8 cellular contexts compared by ENCODE assay signal in the genomic region with DNA sequence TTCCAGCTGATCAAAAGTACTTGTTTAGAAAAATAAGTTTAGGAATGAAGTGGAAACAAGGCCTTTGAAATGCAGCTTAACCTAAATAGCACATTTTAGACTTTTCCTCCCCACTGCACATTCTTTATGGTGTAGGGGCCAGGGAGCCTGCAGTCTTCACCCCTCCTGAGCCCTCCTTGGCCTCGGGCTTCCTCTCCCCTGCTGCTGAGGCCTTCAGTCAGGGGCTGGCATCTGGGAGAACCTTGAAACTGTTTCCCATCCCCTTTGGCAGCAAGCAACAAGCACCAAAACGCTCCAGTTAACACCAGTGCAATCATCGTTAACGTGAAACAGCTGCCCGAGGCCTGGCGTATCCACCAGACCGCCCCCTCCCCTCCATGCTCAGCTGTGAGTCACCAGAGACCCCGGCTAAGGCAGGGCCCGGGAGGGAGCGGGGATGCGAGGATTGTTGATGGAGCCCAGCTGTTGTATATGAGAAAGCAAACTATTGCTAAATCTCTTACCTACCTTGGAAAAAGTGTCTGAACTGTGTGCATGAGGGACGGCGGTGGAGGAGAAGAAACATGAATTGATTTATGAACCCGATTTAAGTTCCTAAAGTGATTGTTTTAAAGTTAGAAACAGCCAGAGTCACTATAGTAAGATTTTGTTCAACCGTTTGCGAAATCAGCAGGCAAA. TPM values are rescaled to one million over a fixed set of nuclear protein-coding genes. Genes with fewer than 3 reads are reported as not detected.
DNase-seq lines count a peak whose midpoint lies in the region; TF ChIP-seq lines count a peak whose summit lies in the region.

No MANE protein-coding gene starts in this region.

- WGBS in smooth muscle cell (ENCODE audit: low lambda C conversion rate) = 5% methylated on average over 16 of the region's 16 CpGs

- peak overlapping the region; percentile 68 for H3K9ac ChIP-seq in smooth muscle cell (ENCODE audit: low read depth)

- H3F3A ChIP-seq in smooth muscle cell (ENCODE audit: low read depth) = peaks cover 27% of the 10 kb centered on the region

- peak overlapping the region; percentile 97 for H3K4me2 ChIP-seq in smooth muscle cell

- H3K36me3 ChIP-seq in brain microvascular endothelial cell (replicated peaks) = peaks cover 18% of the 10 kb centered on the region
- H3K36me3 ChIP-seq in smooth muscle cell (ENCODE audit: low read depth) = no peaks in the 10 kb centered on the region

- H3K4me1 ChIP-seq in smooth muscle cell (ENCODE audit: low read depth) = peaks cover 64% of the 10 kb centered on the region

- peak overlapping the region; percentile 72 for H3K27ac ChIP-seq in brain microvascular endothelial cell
- H3K27ac ChIP-seq in smooth muscle cell (ENCODE audit: low read depth) = peak overlapping the region; percentile 90

- peak; percentile 37 for DNase-seq in activated naive CD4-positive, alpha-beta T cell treated with Interleukin-2 at 50 U/mL for 16 hours
- no peak for DNase-seq in activated naive CD4-positive, alpha-beta T cell (lab: John Stamatoyannopoulos, UW)
- DNase-seq in SIG-M5 treated with dmso at 0.1 percent for 504 hours (lab: John Stamatoyannopoulos, UW; ENCODE audit: unreplicated experiment) (peak; percentile 92), brain microvascular endothelial cell (peak; percentile 55), iPS-NIHi7 (ENCODE audit: extremely low spot score) (peak; percentile 65), smooth muscle cell (lab: John Stamatoyannopoulos, UW; ENCODE audit: unreplicated experiment) (peak; percentile 23), GOT3 (lab: John Stamatoyannopoulos, UW) (no peak), GM19238 (ENCODE audit: insufficient read length, low spot score) (no peak)

- H3K9me3 ChIP-seq in smooth muscle cell (replicated peaks; ENCODE audit: low read depth) = no peaks in the 10 kb centered on the region

- in situ Hi-C loops in brain microvascular endothelial cell (cut with HindIII; ENCODE audit: low pct_ligation_motif_present, low sequenced_read_pairs) = no loop called here

- TF ChIP-seq CTCF in brain microvascular endothelial cell (IDR thresholded peaks at IDR 0.05; ENCODE audit: low read depth, low read length, missing control alignments) (no peak), smooth muscle cell (IDR thresholded peaks at IDR 0.05; ENCODE audit: borderline replicate concordance, insufficient read depth, poor library complexity, severe bottlenecking) (no peak)

- H3K27me3 ChIP-seq in brain microvascular endothelial cell (replicated peaks) = no peaks in the 10 kb centered on the region
- H3K27me3 ChIP-seq in smooth muscle cell (ENCODE audit: low read depth) = no peaks in the 10 kb centered on the region

- H2AFZ ChIP-seq in smooth muscle cell (ENCODE audit: low read depth) = no peak overlapping the region

- H4K20me1 ChIP-seq in smooth muscle cell (ENCODE audit: low read depth) = peaks cover 25% of the 10 kb centered on the region

- H3K79me2 ChIP-seq in smooth muscle cell (ENCODE audit: low read depth) = peaks cover 35% of the 10 kb centered on the region

- peak overlapping the region; percentile 82 for H3K4me3 ChIP-seq in brain microvascular endothelial cell (ENCODE audit: low read depth, low read length)
- peak overlapping the region; percentile 89 for H3K4me3 ChIP-seq in smooth muscle cell

RNA-seq across cellular contexts. Expression of a gene that starts 5.3 kb away (rescaled TPM):
- 7.1 and 8.2 TPM in 2 replicates for total RNA-seq in smooth muscle cell
- 25.8 and 29.4 TPM in 2 replicates for polyA plus RNA-seq in smooth muscle cell

Comparison
In these comparisons a context has a peak if more than half of its experiments do, and no peak if none do; other contexts are left out.
1. DNase-seq: peak in activated naive CD4-positive, alpha-beta T cell treated with Interleukin-2 at 50 U/mL for 16 hours (single experiment), SIG-M5 treated with dmso at 0.1 percent for 504 hours (single experiment), brain microvascular endothelial cell (single experiment), iPS-NIHi7 (single experiment) and smooth muscle cell (single experiment); none in activated naive CD4-positive, alpha-beta T cell (0 of 4), GOT3 (single experiment) and GM19238 (single experiment).